16 cellular contexts compared by ENCODE assay signal in the genomic region with DNA sequence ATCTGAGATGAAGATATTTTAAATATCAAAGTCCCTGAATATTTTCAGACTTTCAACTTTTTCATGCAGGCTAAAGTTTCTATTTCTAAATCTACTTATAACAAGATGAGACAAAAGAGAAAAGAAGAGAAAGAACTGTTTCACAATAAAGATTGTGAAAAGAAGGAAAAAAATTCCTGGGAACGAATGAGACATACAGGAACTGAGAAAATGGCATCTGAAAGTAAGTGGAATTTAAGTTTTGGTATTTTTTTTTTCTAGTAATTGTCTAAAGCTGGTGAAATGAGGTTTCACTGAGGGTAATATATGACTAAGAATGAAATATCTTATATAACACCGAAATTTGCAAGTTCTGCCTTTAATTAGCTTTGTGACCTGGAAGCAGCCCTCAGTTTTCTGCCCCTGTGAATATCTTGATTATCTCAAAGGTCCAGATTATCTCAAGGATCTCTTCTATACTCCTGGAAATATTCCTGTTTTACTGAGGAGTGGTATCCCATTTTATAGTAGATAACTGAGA. TPM values are rescaled to one million over a fixed set of nuclear protein-coding genes. Genes with fewer than 3 reads are reported as not detected.
DNase-seq lines count a peak whose midpoint lies in the region; ATAC-seq, FAIRE-seq and TF ChIP-seq lines count a peak whose summit lies in the region.
"Had no signal": no experiment of that assay in that cellular context is flagged by ENCODE, and none has a peak within 500 bp of the region (broad histone marks: within the 10 kb centered on the region; RNA-seq: fewer than 3 reads in every experiment).

No MANE protein-coding gene starts in this region.

- H2AFZ ChIP-seq in OCI-LY3 (ENCODE audit: low read depth, low read length) (no peak overlapping the region), HepG2 (ENCODE audit: low read length) (no peak overlapping the region)

- H3K4me1 ChIP-seq in OCI-LY3 (ENCODE audit: low read length) (peaks cover 9% of the 10 kb centered on the region), HepG2 (ENCODE audit: insufficient read depth, low read length) (no peaks in the 10 kb centered on the region)
- H3K4me1 ChIP-seq: Caco-2 had no signal

- no TSS peak for BruUV-seq in HepG2 (replicated peaks; lab: Mats Ljungman, UMichigan)

- H3K4me3 ChIP-seq in OCI-LY3 (ENCODE audit: low read length) (no peak overlapping the region), HepG2 (replicated peaks in 1 of 3; ENCODE audit: insufficient read depth in 1 of 3, low read depth in 2 of 3, low read length in 3 of 3) (no peak overlapping the region)

- in situ Hi-C loops in HepG2 (cut with HindIII; ENCODE audit: extremely low pct_ligation_motif_present, low pct_unique_long_range_greater_than_20kb), result no loop called here

- TF ChIP-seq RAD21 in HepG2 (CRISPR knock-in tag; IDR thresholded peaks at IDR 0.05), result no peak

- TF ChIP-seq CTCF in OCI-LY3 (IDR thresholded peaks at IDR 0.05; ENCODE audit: low read depth, low read length) (no peak), HepG2 (CRISPR knock-in tag; IDR thresholded peaks at IDR 0.05) (no peak)

- DNase-seq in HepG2 (ENCODE audit: low spot score), result no peak
- no peak for DNase-seq in activated T-cell treated with anti-CD3 and anti-CD28 coated beads, Interleukin-2, amount 50 U/mL, for 1 hour
- DNase-seq: Caco-2, H9, NCI-H1417, NCI-H2029, NCI-H524, SHP77 treated with DMSO at 0.1 percent for 48 hours, T-helper 17 cell had no signal

- H4K20me1 ChIP-seq in OCI-LY3 (ENCODE audit: insufficient read depth, low read length) (no peaks in the 10 kb centered on the region; the same call in 1 of the 2 replicates), HepG2 (ENCODE audit: insufficient read depth, low read length) (no peaks in the 10 kb centered on the region)

- TF ChIP-seq POLR2A in HepG2 (IDR thresholded peaks at IDR 0.05; ENCODE audit: insufficient read depth in 1 of 2, low read depth in 2 of 2, low read length in 2 of 2) (no peak), GM18505 (IDR thresholded peaks at IDR 0.05; ENCODE audit: borderline replicate concordance, extremely low read depth, insufficient read depth, insufficient read length) (no peak)

- FAIRE-seq in G401.6 (lab: Jason Lieb, UNC) (peak; percentile 41), HepG2 (lab: Jason Lieb, UNC) (no peak)
- FAIRE-seq: RCC 7860 had no signal

- H3K9me3 ChIP-seq in OCI-LY3 (ENCODE audit: insufficient read depth, low read length) (no peaks in the 10 kb centered on the region), HepG2 (ENCODE audit: low read length) (no peaks in the 10 kb centered on the region)
- H3K9me3 ChIP-seq: Caco-2 had no signal

- POLR2A ChIA-PET in HepG2 (lab: Yijun Ruan, JAX), result no interaction called here

- TF ChIP-seq EP300 in HepG2 (IDR thresholded peaks at IDR 0.05; ENCODE audit: low read depth in 2 of 2, low read length in 2 of 2) (no peak), HepG2 (CRISPR knock-in tag; IDR thresholded peaks at IDR 0.05; ENCODE audit: borderline replicate concordance) (no peak)

- peak; percentile 61 for ATAC-seq in GM18858 (IDR thresholded peaks at IDR 0.05; ENCODE audit: unreplicated experiment)
- peak; percentile 44 for ATAC-seq in HG02798 (IDR thresholded peaks at IDR 0.05; ENCODE audit: poor library complexity, unreplicated experiment)
- no peak for ATAC-seq in HepG2
- ATAC-seq in GM21423 (IDR thresholded peaks at IDR 0.05; ENCODE audit: unreplicated experiment), result no peak
- no peak for ATAC-seq in GM18505 (IDR thresholded peaks at IDR 0.05; ENCODE audit: unreplicated experiment)
- ATAC-seq: T-helper 17 cell had no signal

- H3K79me2 ChIP-seq in OCI-LY3 (ENCODE audit: low read length), result no peaks in the 10 kb centered on the region
- no peaks in the 10 kb centered on the region for H3K79me2 ChIP-seq in HepG2 (ENCODE audit: insufficient read depth, low read length)

- CTCF ChIA-PET in HepG2 (lab: Yijun Ruan, JAX; ENCODE audit: low intra/inter-chr PET ratio, low total read pairs), result no interaction called here

- H3K27ac ChIP-seq in OCI-LY3 (ENCODE audit: low read length) (no peak overlapping the region), HepG2 (ENCODE audit: extremely low read length, insufficient read depth, low read length) (no peak overlapping the region)

- peak overlapping the region; percentile 60 for H3K4me2 ChIP-seq in OCI-LY3 (ENCODE audit: low read length)
- H3K4me2 ChIP-seq in HepG2 (ENCODE audit: low read depth, low read length), result no peak overlapping the region

- H3K27me3 ChIP-seq in OCI-LY3 (ENCODE audit: low read depth, low read length) (no peaks in the 10 kb centered on the region), HepG2 (ENCODE audit: control insufficient read depth in 1 of 2, insufficient read depth in 2 of 2, low read length in 2 of 2) (no peaks in the 10 kb centered on the region)

- no peak overlapping the region for H3K9ac ChIP-seq in OCI-LY3 (ENCODE audit: low read length)
- H3K9ac ChIP-seq in HepG2 (ENCODE audit: insufficient read depth, low read depth, low read length), result no peak overlapping the region

- intact Hi-C loops in HepG2 (cut with micrococcal nuclease; ENCODE audit: unreplicated experiment), result no loop called here

- 92% methylated on average over 2 of the region's 2 CpGs for WGBS in HepG2 (ENCODE audit: low lambda C conversion rate)

- H3K36me3 ChIP-seq in OCI-LY3 (replicated peaks; ENCODE audit: low read depth, low read length) (peaks cover 10% of the 10 kb centered on the region), HepG2 (replicated peaks in 1 of 2; ENCODE audit: control insufficient read depth in 1 of 2, insufficient read depth in 2 of 2, low read length in 2 of 2) (peaks cover 2 to 14% of the 10 kb centered on the region in 2 experiments; a peak in 3 of 5 replicates)

TF ChIP-seq in HepG2, 621 proteins besides CTCF, POLR2A, EP300 and RAD21:
- no peak for TF ChIP-seq ZNF329 (CRISPR knock-in tag; IDR thresholded peaks at IDR 0.05; ENCODE audit: low read depth)

RNA-seq across cellular contexts. Expression of a gene that starts 55.7 kb away (rescaled TPM):
- 28.8 and 44.2 TPM in 2 replicates for total RNA-seq in HepG2 (2016; rRNA removed; fragmentation: Illumina TruSeq; extraction: Trizol)
- 8.5 and 10.2 TPM in 2 replicates for total RNA-seq in HepG2 (2016; cell fraction: cytosol; rRNA removed; fragmentation: Illumina TruSeq; extraction: Trizol; ENCODE audit: low read depth)
- 31.1 and 40.1 TPM in 2 replicates for total RNA-seq in HepG2 (2016; cell fraction: insoluble cytoplasmic fraction; rRNA removed; fragmentation: Illumina TruSeq; extraction: Trizol)
- total RNA-seq in HepG2 (2016; cell fraction: membrane; rRNA removed; fragmentation: Illumina TruSeq; extraction: Trizol), result 10.9 and 11.4 TPM in 2 replicates
- total RNA-seq in HepG2 (2016; cell fraction: nucleus; rRNA removed; fragmentation: Illumina TruSeq; extraction: Trizol), result 78.2 and 85.9 TPM in 2 replicates
- polyA plus RNA-seq in HepG2 (2011; rRNA removed), result 65.0 and 68.0 TPM in 2 replicates
- polyA plus RNA-seq in HepG2 (2011; cell fraction: cytosol; rRNA removed), result 10.1 and 10.5 TPM in 2 replicates
- 138 and 158 TPM in 2 replicates for polyA plus RNA-seq in HepG2 (2011; cell fraction: nucleus; rRNA removed)
- 30.5 and 36.1 TPM in 2 replicates for polyA plus RNA-seq in HepG2 (2012)
- polyA plus RNA-seq in HepG2 (2016; cell fraction: cytosol; fragmentation: Illumina TruSeq; extraction: Trizol; ENCODE audit: low read depth), result 2.5 and 2.8 TPM in 2 replicates
- polyA plus RNA-seq in HepG2 (2016; cell fraction: insoluble cytoplasmic fraction; fragmentation: Illumina TruSeq; extraction: Trizol; ENCODE audit: low read depth), result 21.4 and 23.9 TPM in 2 replicates
- 4.6 and 5.1 TPM in 2 replicates for polyA plus RNA-seq in HepG2 (2016; cell fraction: membrane; fragmentation: Illumina TruSeq; extraction: Trizol; ENCODE audit: low read depth)
- polyA plus RNA-seq in HepG2 (2016; cell fraction: nucleus; fragmentation: Illumina TruSeq; extraction: Trizol; ENCODE audit: insufficient read depth, low read depth), result 169 and 172 TPM in 2 replicates
- polyA minus RNA-seq in HepG2 (2011; rRNA and poly(A)+ RNA removed; ENCODE audit: low replicate concordance), result 48.4 and 56.4 TPM in 2 replicates
- 7.5 and 12.0 TPM in 2 replicates for polyA minus RNA-seq in HepG2 (2011; cell fraction: cytosol; rRNA and poly(A)+ RNA removed)
- polyA minus RNA-seq in HepG2 (2011; cell fraction: nucleus; rRNA and poly(A)+ RNA removed), result 207 and 269 TPM in 2 replicates

Comparison
In these comparisons a context has a peak if more than half of its experiments do, and no peak if none do; other contexts are left out.
1. ATAC-seq: peak in GM18858 (single experiment) and HG02798 (single experiment); none in HepG2 (single experiment), GM21423 (single experiment) and GM18505 (single experiment).